ENCODE assay signal across 12 cellular contexts in genomic region chr9:99852617-99853016, GRCh38. TPM values are rescaled to one million over a fixed set of nuclear protein-coding genes. Genes with fewer than 3 reads are reported as not detected.
A peak's percentile ranks its signal among the peaks of the same experiment; 100 is the strongest.
DNase-seq lines count a peak whose midpoint lies in the region; ATAC-seq and TF ChIP-seq lines count a peak whose summit lies in the region.
"Had no signal": no experiment of that assay in that cellular context is flagged by ENCODE, and none has a peak within 500 bp of the region (broad histone marks: within the 10 kb centered on the region; RNA-seq: fewer than 3 reads in every experiment).

No MANE protein-coding gene starts in this region.

- no peak overlapping the region for H3K27ac ChIP-seq in foreskin keratinocyte
- H3K27ac ChIP-seq: heart left ventricle had no signal

- peaks cover 9% of the 10 kb centered on the region for H3K27me3 ChIP-seq in foreskin keratinocyte
- H3K27me3 ChIP-seq: heart left ventricle had no signal

- H3K4me3 ChIP-seq in GM12865 (ENCODE audit: low read depth, low read length), result no peak overlapping the region
- H3K4me3 ChIP-seq: heart left ventricle had no signal

- peak; percentile 40 for ATAC-seq in GM19397 (IDR thresholded peaks at IDR 0.05; ENCODE audit: unreplicated experiment)
- ATAC-seq in HG02973 (IDR thresholded peaks at IDR 0.05; ENCODE audit: unreplicated experiment), result peak; percentile 71
- ATAC-seq in GM19324 (IDR thresholded peaks at IDR 0.05; ENCODE audit: low FRiP score, unreplicated experiment), result no peak
- ATAC-seq in foreskin keratinocyte, result no peak
- ATAC-seq: heart left ventricle had no signal

- DNase-seq in GM12865 (ENCODE audit: low read depth) (peak; percentile 63), NCI-H524 treated with DMSO at 0.1 percent for 48 hours (lab: John Stamatoyannopoulos, UW) (peak; percentile 84), mesothelial cell of epicardium (ENCODE audit: low spot score in 2 of 2, unreplicated experiment in 2 of 2) (no peak), A172 (ENCODE audit: low spot score) (no peak), foreskin keratinocyte (no peak)
- DNase-seq: activated T-cell treated with anti-CD3 and anti-CD28 coated beads, Interleukin-2, amount 50 U/mL, for 48 hours; heart left ventricle; Karpas-422; stimulated activated CD4-positive, alpha-beta T cell treated with anti-CD3 and anti-CD28 coated beads, Interleukin-12 subunit alpha, Interleukin-12 subunit beta, amount 100 ng/mL, for 4 hours had no signal

- peaks cover 6% of the 10 kb centered on the region for H3K36me3 Mint-ChIP-seq in mesothelial cell of epicardium

- no peak overlapping the region for H3K4me3 Mint-ChIP-seq in mesothelial cell of epicardium

- no peak for TF ChIP-seq CTCF in GM12865 (IDR thresholded peaks at IDR 0.05; ENCODE audit: insufficient read depth, low read depth, low read length, missing control alignments)
- no peak for TF ChIP-seq CTCF in mesothelial cell of epicardium (IDR thresholded peaks at IDR 0.05; ENCODE audit: unreplicated experiment)
- no peak for TF ChIP-seq CTCF in foreskin keratinocyte (conservative IDR thresholded peaks at IDR 0.05)

- peaks cover 3% of the 10 kb centered on the region for H3K4me1 Mint-ChIP-seq in mesothelial cell of epicardium

- no peaks in the 10 kb centered on the region for H3K27me3 Mint-ChIP-seq in mesothelial cell of epicardium (ENCODE audit: low read depth)

- no peaks in the 10 kb centered on the region for H3K4me1 ChIP-seq in foreskin keratinocyte

- H3K9me3 Mint-ChIP-seq in mesothelial cell of epicardium, result peaks cover 5% of the 10 kb centered on the region

- H3K27ac Mint-ChIP-seq in mesothelial cell of epicardium, result no peak overlapping the region

RNA-seq across cellular contexts. Expression of gene NR4A3, which starts 30.9 kb away (rescaled TPM):
- total RNA-seq in mesothelial cell of epicardium, result 14.2 to 15.4 TPM (median 15.3 TPM) in 3 replicates
- total RNA-seq in A172 (2014; rRNA removed; shearing (Covaris generic)), result 0.02 TPM in 1 of 2 replicates, not detected in the other
- 0.04 and 0.07 TPM in 2 replicates for total RNA-seq in foreskin keratinocyte
- 0.01 TPM in 1 of 2 replicates, not detected in the other for polyA plus RNA-seq in foreskin keratinocyte

RNA-seq across cellular contexts. Expression of gene STX17, which starts 53.8 kb away (rescaled TPM):
- 49.8 to 52.3 TPM (median 52.3 TPM) in 3 replicates for total RNA-seq in mesothelial cell of epicardium
- total RNA-seq in A172 (2014; rRNA removed; shearing (Covaris generic)), result 26.9 and 66.3 TPM in 2 replicates
- total RNA-seq in foreskin keratinocyte, result 14.9 and 16.2 TPM in 2 replicates
- polyA plus RNA-seq in foreskin keratinocyte, result 2.2 and 2.8 TPM in 2 replicates

Comparison
In these comparisons a context has a peak if more than half of its experiments do, and no peak if none do; other contexts are left out.
1. DNase-seq: peak in GM12865 (single experiment) and NCI-H524 treated with DMSO at 0.1 percent for 48 hours (single experiment); none in mesothelial cell of epicardium (0 of 2), A172 (single experiment) and foreskin keratinocyte (0 of 2).
2. ATAC-seq: peak in GM19397 (single experiment) and HG02973 (single experiment); none in GM19324 (single experiment) and foreskin keratinocyte (single experiment).
3. RNA of gene NR4A3, which starts 30.9 kb away (total RNA-seq): 14.2 to 15.4 TPM in mesothelial cell of epicardium; 0.04 to 0.07 TPM in foreskin keratinocyte and 0.02 TPM in A172; every median in the first group is over 10 times any median in the second.